Comparison of ENCODE assay signal across 25 cellular contexts in the genomic region with DNA sequence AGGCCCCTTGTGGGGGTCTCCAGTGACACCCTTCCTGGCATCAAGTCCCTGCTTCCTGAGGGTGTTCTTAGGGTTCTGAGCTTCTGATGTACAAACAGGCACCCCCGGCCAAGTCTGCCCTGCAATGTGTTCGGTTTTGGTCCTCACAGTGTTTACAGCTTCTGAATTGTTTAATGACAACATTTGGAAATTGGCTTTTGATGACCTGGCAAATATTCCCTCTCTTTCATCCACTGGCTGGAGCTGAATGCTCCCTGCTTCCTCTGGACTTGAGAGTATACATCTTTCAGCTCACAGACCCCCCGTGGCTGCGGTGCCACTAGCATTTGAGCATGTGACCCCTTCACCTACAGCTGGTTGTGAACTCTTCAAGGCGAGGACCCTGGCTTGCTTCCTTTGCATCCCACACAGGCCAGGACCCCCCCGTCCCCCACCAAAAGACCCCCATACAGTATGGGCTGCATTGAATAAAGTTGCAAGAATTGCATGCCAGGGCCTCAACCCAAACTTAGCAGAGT.
"Had no signal": no experiment of that assay in that cellular context is flagged by ENCODE, and none has a peak within 500 bp of the region (broad histone marks: within the 10 kb centered on the region; RNA-seq: fewer than 3 reads in every experiment).

No MANE protein-coding gene starts in this region.

- H3K4me1 Mint-ChIP-seq: stimulated activated memory B cell treated with anti-CD40 and anti-IgM and Interleukin-4, amounts not matched to agents 10 μg/mL and 1 μg/mL and 100 μg/mL, for 72 hours had no signal

- H3K4me1 ChIP-seq: gastrocnemius medialis, pancreas, psoas muscle, tibial artery, uterus had no signal

- H3K36me3 Mint-ChIP-seq: natural killer cell had no signal

- H3K27me3 Mint-ChIP-seq: stimulated activated memory B cell treated with anti-CD40 and anti-IgM and Interleukin-4, amounts not matched to agents 10 μg/mL and 1 μg/mL and 100 μg/mL, for 72 hours; stimulated activated naive CD8-positive, alpha-beta T cell treated with anti-CD3 and anti-CD28 coated beads, Interleukin-15, Interleukin-2, amounts not matched to agents 100 ng/mL and 50 ng/mL, for 24 hours had no signal

- H3K4me3 ChIP-seq: esophagus muscularis mucosa, gastrocnemius medialis, heart right ventricle, mucosa of descending colon, pancreas, psoas muscle, spleen, tibial artery, upper lobe of left lung, uterus had no signal

- H3K9me3 Mint-ChIP-seq: natural killer cell; stimulated activated memory B cell treated with anti-CD40 and anti-IgM and Interleukin-4, amounts not matched to agents 10 μg/mL and 1 μg/mL and 100 μg/mL, for 72 hours; stimulated activated naive CD8-positive, alpha-beta T cell treated with anti-CD3 and anti-CD28 coated beads, Interleukin-15, Interleukin-2, amounts not matched to agents 100 ng/mL and 50 ng/mL, for 24 hours had no signal

- FAIRE-seq: islet of Langerhans, pancreas had no signal

- H3K27ac ChIP-seq: epithelial cell of prostate, esophagus muscularis mucosa, gastrocnemius medialis, heart right ventricle, pancreas, psoas muscle, spleen, tibial artery, upper lobe of left lung, uterus had no signal

- H3K4me3 Mint-ChIP-seq: natural killer cell; stimulated activated memory B cell treated with anti-CD40 and anti-IgM and Interleukin-4, amounts not matched to agents 10 μg/mL and 1 μg/mL and 100 μg/mL, for 72 hours; stimulated activated naive CD8-positive, alpha-beta T cell treated with anti-CD3 and anti-CD28 coated beads, Interleukin-15, Interleukin-2, amounts not matched to agents 100 ng/mL and 50 ng/mL, for 24 hours had no signal

- H3K27ac Mint-ChIP-seq: stimulated activated memory B cell treated with anti-CD40 and anti-IgM and Interleukin-4, amounts not matched to agents 10 μg/mL and 1 μg/mL and 100 μg/mL, for 72 hours; stimulated activated naive CD8-positive, alpha-beta T cell treated with anti-CD3 and anti-CD28 coated beads, Interleukin-15, Interleukin-2, amounts not matched to agents 100 ng/mL and 50 ng/mL, for 24 hours had no signal

- H3K27me3 ChIP-seq: esophagus muscularis mucosa, gastrocnemius medialis, heart right ventricle, pancreas, spleen, tibial artery, upper lobe of left lung, uterus had no signal

- DNase-seq: effector memory CD4-positive, alpha-beta T cell; gastrocnemius medialis; heart right ventricle; hypothalamus; mammary epithelial cell; natural killer cell; occipital lobe; retina; spleen; stimulated activated CD4-positive, alpha-beta T cell treated with anti-CD3 and anti-CD28 coated beads, Interleukin-15, amount 100 ng/mL, for 24 hours; stimulated activated CD4-positive, alpha-beta T cell treated with anti-CD3 and anti-CD28 coated beads, Interleukin-1b, Interleukin-23, amount 100 ng/mL, for 48 hours; stimulated activated CD4-positive, alpha-beta T cell treated with anti-CD3 and anti-CD28 coated beads, Interleukin-4, amount 100 ng/mL, for 24 hours; tibial artery; upper lobe of left lung; uterus had no signal

- ATAC-seq: gastrocnemius medialis; left lobe of liver; mucosa of descending colon; natural killer cell; pancreas; psoas muscle; sciatic nerve; stimulated activated memory B cell treated with anti-CD40 and anti-IgM and Interleukin-4, amounts not matched to agents 10 μg/mL and 1 μg/mL and 100 μg/mL, for 72 hours had no signal

- H3K9me3 ChIP-seq: esophagus muscularis mucosa, gastrocnemius medialis, heart right ventricle, mucosa of descending colon, pancreas, psoas muscle, spleen, tibial artery, upper lobe of left lung, uterus had no signal

- H3K36me3 ChIP-seq: gastrocnemius medialis, pancreas, uterus had no signal
